ENCODE assay signal across 17 cellular contexts in genomic region chr2:24571828-24572442, GRCh38.
DNase-seq lines count a peak whose midpoint lies in the region; ATAC-seq and TF ChIP-seq lines count a peak whose summit lies in the region.
"Had no signal": no experiment of that assay in that cellular context is flagged by ENCODE, and none has a peak within 500 bp of the region (broad histone marks: within the 10 kb centered on the region; RNA-seq: fewer than 3 reads in every experiment).

No MANE protein-coding gene starts in this region.

- H3K4me1 ChIP-seq in HEK293 (ENCODE audit: control insufficient read depth, insufficient read depth, low read length): peaks cover 11% of the 10 kb centered on the region

- CTCF ChIA-PET in HEK293 (lab: Yijun Ruan, JAX): no interaction called here

- no peak for TF ChIP-seq POLR2A in erythroblast (IDR thresholded peaks at IDR 0.05; ENCODE audit: low read length)

- no peaks in the 10 kb centered on the region for H3K9me3 ChIP-seq in HEK293 (ENCODE audit: control insufficient read depth, insufficient read depth, low read depth, low read length)

- no peak for TF ChIP-seq CTCF in HEK293 (tag by site-specific recombination; IDR thresholded peaks at IDR 0.05)
- no peak for TF ChIP-seq CTCF in progenitor cell of endocrine pancreas (IDR thresholded peaks at IDR 0.05; ENCODE audit: unreplicated experiment)

- no peaks in the 10 kb centered on the region for H3K36me3 ChIP-seq in HEK293 (ENCODE audit: control insufficient read depth in 2 of 2, insufficient read depth in 1 of 2, low read length in 2 of 2)

- POLR2A ChIA-PET in HEK293 (lab: Yijun Ruan, JAX): no interaction called here

- no peaks in the 10 kb centered on the region for H3K27me3 Mint-ChIP-seq in activated T-cell treated with anti-CD3 and anti-CD28 coated beads, Interleukin-2, amount 50 U/mL, for 72 hours (ENCODE audit: low read depth)
- H3K27me3 Mint-ChIP-seq in progenitor cell of endocrine pancreas: no peaks in the 10 kb centered on the region

- no peak overlapping the region for H3K27ac ChIP-seq in HEK293 (ENCODE audit: extremely low read depth, low read depth, low read length)

- peaks cover 0 to 1% of the 10 kb centered on the region in 2 donors for H3K36me3 Mint-ChIP-seq in activated T-cell treated with anti-CD3 and anti-CD28 coated beads, Interleukin-2, amount 50 U/mL, for 72 hours (ENCODE audit: insufficient read depth in 2 of 2)
- peaks cover 3% of the 10 kb centered on the region for H3K36me3 Mint-ChIP-seq in progenitor cell of endocrine pancreas (ENCODE audit: insufficient read depth)

- peak overlapping the region; percentile 43 for H3K27ac Mint-ChIP-seq in activated T-cell treated with anti-CD3 and anti-CD28 coated beads, Interleukin-2, amount 50 U/mL, for 72 hours
- H3K27ac Mint-ChIP-seq in progenitor cell of endocrine pancreas: peak overlapping the region; percentile 75

- peaks cover 63% of the 10 kb centered on the region for H3K4me1 Mint-ChIP-seq in activated T-cell treated with anti-CD3 and anti-CD28 coated beads, Interleukin-2, amount 50 U/mL, for 72 hours (ENCODE audit: low read depth)
- peaks cover 39% of the 10 kb centered on the region for H3K4me1 Mint-ChIP-seq in progenitor cell of endocrine pancreas (ENCODE audit: low read depth)

- ATAC-seq in activated T-cell treated with anti-CD3 and anti-CD28 coated beads, Interleukin-2, amount 50 U/mL, for 72 hours (replicated peaks in 1 of 2): peak in 1 of 2 donors; percentile 33
- ATAC-seq in HG03378 (IDR thresholded peaks at IDR 0.05; ENCODE audit: unreplicated experiment): no peak
- ATAC-seq: Panc1, Right ventricle myocardium inferior had no signal

- DNase-seq in activated T-cell treated with anti-CD3 and anti-CD28 coated beads, Interleukin-2, amount 50 U/mL, for 72 hours: no peak
- no peak for DNase-seq in activated T-cell treated with anti-CD3 and anti-CD28 coated beads, Interleukin-2, amount 50 U/mL, for 1 hour
- DNase-seq in erythroblast (lab: John Stamatoyannopoulos, UW) (peak; percentile 14 to 15), progenitor cell of endocrine pancreas (ENCODE audit: low spot score, unreplicated experiment) (no peak), T1000 (lab: John Stamatoyannopoulos, UW) (no peak), DMS153 treated with DMSO at 0.1 percent for 48 hours (lab: John Stamatoyannopoulos, UW; ENCODE audit: unreplicated experiment) (no peak)
- DNase-seq: DMS53, IMR-90, Kasumi-1, MM.1S, NCI-H1092 treated with DMSO at 0.1 percent for 48 hours, NCI-H2081 treated with DMSO at 0.1 percent for 48 hours, NCI-H524 treated with DMSO at 0.1 percent for 48 hours had no signal

- no peaks in the 10 kb centered on the region for H3K9me3 Mint-ChIP-seq in activated T-cell treated with anti-CD3 and anti-CD28 coated beads, Interleukin-2, amount 50 U/mL, for 72 hours
- peaks cover 3% of the 10 kb centered on the region for H3K9me3 Mint-ChIP-seq in progenitor cell of endocrine pancreas (ENCODE audit: low read depth)

- H3K4me3 Mint-ChIP-seq in activated T-cell treated with anti-CD3 and anti-CD28 coated beads, Interleukin-2, amount 50 U/mL, for 72 hours: peak overlapping the region in 1 of 2 donors; percentile 37
- no peak overlapping the region for H3K4me3 Mint-ChIP-seq in progenitor cell of endocrine pancreas (ENCODE audit: low read depth)

- H3K4me3 ChIP-seq in HEK293 (ENCODE audit: low read depth, low read length): no peak overlapping the region

TF ChIP-seq in HEK293, 187 proteins besides CTCF, POLR2A, EP300 and RAD21 (continues in another document):
- TF ChIP-seq ZBTB21 (tag by site-specific recombination; IDR thresholded peaks at IDR 0.05): no peak
- TF ChIP-seq ZXDB (tag by site-specific recombination; IDR thresholded peaks at IDR 0.05): 0 out of 2 replicates have a peak, but pooled peaks have one; percentile 27
- no peak for TF ChIP-seq ZNF16 (tag by site-specific recombination; IDR thresholded peaks at IDR 0.05; ENCODE audit: low read depth)
- no peak for TF ChIP-seq AEBP2 (tag by site-specific recombination; IDR thresholded peaks at IDR 0.05; ENCODE audit: borderline replicate concordance)
- TF ChIP-seq ZNF654 (tag by site-specific recombination; IDR thresholded peaks at IDR 0.05; ENCODE audit: low read depth): no peak
- no peak for TF ChIP-seq ZBTB11 (tag by site-specific recombination; conservative IDR thresholded peaks at IDR 0.05; ENCODE audit: low read depth)
- no peak for TF ChIP-seq ZNF639 (tag by site-specific recombination; IDR thresholded peaks at IDR 0.05)
- TF ChIP-seq ZBTB10 (tag by site-specific recombination; IDR thresholded peaks at IDR 0.05): no peak
- no peak for TF ChIP-seq ZFP37 (tag by site-specific recombination; IDR thresholded peaks at IDR 0.05)
- TF ChIP-seq ZBTB8A (tag by site-specific recombination; IDR thresholded peaks at IDR 0.05): no peak
- TF ChIP-seq ZNF529 (tag by site-specific recombination; IDR thresholded peaks at IDR 0.05; ENCODE audit: insufficient replicate concordance): no peak

Comparison
In these comparisons a context has a peak if more than half of its experiments do, and no peak if none do; other contexts are left out.
1. DNase-seq: peak in erythroblast (2 of 2); none in activated T-cell treated with anti-CD3 and anti-CD28 coated beads, Interleukin-2, amount 50 U/mL, for 72 hours (0 of 2), activated T-cell treated with anti-CD3 and anti-CD28 coated beads, Interleukin-2, amount 50 U/mL, for 1 hour (single experiment), progenitor cell of endocrine pancreas (single experiment), T1000 (single experiment) and DMS153 treated with DMSO at 0.1 percent for 48 hours (single experiment).